10 cellular contexts compared by ENCODE assay signal in the genomic region with DNA sequence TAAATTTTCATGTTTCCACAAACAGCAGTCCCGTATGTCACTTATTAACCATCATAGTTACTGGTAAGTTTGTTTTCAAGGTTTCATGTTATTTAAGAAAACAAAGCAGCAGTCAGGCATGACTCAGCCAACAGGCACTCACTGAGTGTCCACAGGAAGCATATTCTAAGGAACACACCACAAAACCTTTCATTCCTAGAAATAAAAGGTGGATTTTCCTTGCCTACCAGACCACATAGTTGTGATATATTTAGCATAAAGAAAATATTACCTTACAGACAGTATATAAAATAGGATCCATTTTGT.
DNase-seq lines count a peak whose midpoint lies in the region; ATAC-seq and TF ChIP-seq lines count a peak whose summit lies in the region.
"Had no signal": no experiment of that assay in that cellular context is flagged by ENCODE, and none has a peak within 500 bp of the region (broad histone marks: within the 10 kb centered on the region; RNA-seq: fewer than 3 reads in every experiment).

No MANE protein-coding gene starts in this region.

- no peaks in the 10 kb centered on the region for H3K4me1 Mint-ChIP-seq in activated CD8-positive, alpha-beta T cell treated with anti-CD3 and anti-CD28 coated beads, Interleukin-2, amount 10 ng/mL, durations not matched to agents 7 days and 5 days (ENCODE audit: low read depth)

- H3K4me3 Mint-ChIP-seq in activated CD8-positive, alpha-beta T cell treated with anti-CD3 and anti-CD28 coated beads, Interleukin-2, amount 10 ng/mL, durations not matched to agents 7 days and 5 days: no peak overlapping the region
- H3K4me3 Mint-ChIP-seq: CD8-positive, alpha-beta T cell had no signal

- ATAC-seq in GM21576 (IDR thresholded peaks at IDR 0.05; ENCODE audit: unreplicated experiment): peak; percentile 60
- ATAC-seq in activated CD8-positive, alpha-beta T cell treated with anti-CD3 and anti-CD28 coated beads, Interleukin-2, amount 10 ng/mL, durations not matched to agents 7 days and 5 days: no peak
- ATAC-seq: CD8-positive, alpha-beta T cell had no signal

- H3K36me3 Mint-ChIP-seq in activated CD8-positive, alpha-beta T cell treated with anti-CD3 and anti-CD28 coated beads, Interleukin-2, amount 10 ng/mL, durations not matched to agents 7 days and 5 days (ENCODE audit: low read depth): no peaks in the 10 kb centered on the region
- H3K36me3 Mint-ChIP-seq: CD8-positive, alpha-beta T cell had no signal

- CTCF ChIA-PET in AG04449 (lab: Yijun Ruan, JAX) (no interaction called here), HEK293T (lab: Yijun Ruan, JAX) (no interaction called here)
- CTCF ChIA-PET in activated CD8-positive, alpha-beta T cell treated with anti-CD3 and anti-CD28 coated beads, Interleukin-2, amount 10 ng/mL, durations not matched to agents 7 days and 5 days (lab: Charles Lee): no interaction called here

- peak; percentile 19 for DNase-seq in AG04449 (ENCODE audit: low read depth, low spot score)
- DNase-seq in HuH-7.5 (ENCODE audit: low spot score): peak; percentile 33
- DNase-seq in fibroblast of gingiva (ENCODE audit: low read depth): peak; percentile 89
- DNase-seq in activated CD8-positive, alpha-beta T cell treated with anti-CD3 and anti-CD28 coated beads, Interleukin-2, amount 10 ng/mL, durations not matched to agents 7 days and 5 days: no peak
- DNase-seq in stimulated activated CD4-positive, alpha-beta T cell treated with anti-CD3 and anti-CD28 coated beads, Interleukin-4, amount 100 ng/mL, for 24 hours: no peak
- no peak for DNase-seq in RPMI8226
- no peak for DNase-seq in HEK293T (ENCODE audit: extremely low spot score)
- DNase-seq: CD8-positive, alpha-beta T cell; NCI-H524 had no signal

- H3K9me3 Mint-ChIP-seq in activated CD8-positive, alpha-beta T cell treated with anti-CD3 and anti-CD28 coated beads, Interleukin-2, amount 10 ng/mL, durations not matched to agents 7 days and 5 days (ENCODE audit: insufficient read depth): no peaks in the 10 kb centered on the region
- H3K9me3 Mint-ChIP-seq: CD8-positive, alpha-beta T cell had no signal

- H3K4me3 ChIP-seq in AG04449 (ENCODE audit: low read depth, low read length): no peak overlapping the region

- POLR2A ChIA-PET in AG04449 (lab: Yijun Ruan, JAX) (no interaction called here), HEK293T (lab: Yijun Ruan, JAX) (no interaction called here)
- POLR2A ChIA-PET in activated CD8-positive, alpha-beta T cell treated with anti-CD3 and anti-CD28 coated beads, Interleukin-2, amount 10 ng/mL, durations not matched to agents 7 days and 5 days (lab: Charles Lee): no interaction called here

- H3K27ac Mint-ChIP-seq in activated CD8-positive, alpha-beta T cell treated with anti-CD3 and anti-CD28 coated beads, Interleukin-2, amount 10 ng/mL, durations not matched to agents 7 days and 5 days: no peak overlapping the region
- H3K27ac Mint-ChIP-seq: CD8-positive, alpha-beta T cell had no signal

- no peak for TF ChIP-seq CTCF in AG04449 (IDR thresholded peaks at IDR 0.05; ENCODE audit: insufficient read depth, low read length, missing control alignments)

- H3K27me3 Mint-ChIP-seq in activated CD8-positive, alpha-beta T cell treated with anti-CD3 and anti-CD28 coated beads, Interleukin-2, amount 10 ng/mL, durations not matched to agents 7 days and 5 days (ENCODE audit: low read depth): no peaks in the 10 kb centered on the region

TF ChIP-seq in HEK293T, 16 proteins besides CTCF, POLR2A, EP300 and RAD21:
- TF ChIP-seq ELF4 (IDR thresholded peaks at IDR 0.05) (no peak), BHLHE40 (IDR thresholded peaks at IDR 0.05; ENCODE audit: borderline replicate concordance) (no peak), ARNT (IDR thresholded peaks at IDR 0.05) (no peak), FOXK2 (IDR thresholded peaks at IDR 0.05) (no peak), FOXM1 (IDR thresholded peaks at IDR 0.05; ENCODE audit: borderline replicate concordance) (no peak), TARDBP (IDR thresholded peaks at IDR 0.05) (no peak), FOXA1 (IDR thresholded peaks at IDR 0.05) (no peak), LEF1 (IDR thresholded peaks at IDR 0.05; ENCODE audit: borderline replicate concordance) (no peak), HDGF (IDR thresholded peaks at IDR 0.05; ENCODE audit: borderline replicate concordance) (no peak), SP1 (IDR thresholded peaks at IDR 0.05) (no peak), CTBP1 (IDR thresholded peaks at IDR 0.05; ENCODE audit: borderline replicate concordance) (no peak), SUZ12 (IDR thresholded peaks at IDR 0.05) (no peak), PKNOX1 (IDR thresholded peaks at IDR 0.05) (no peak), NFRKB (IDR thresholded peaks at IDR 0.05) (no peak), ZNF384 (IDR thresholded peaks at IDR 0.05) (no peak), L3MBTL2 (conservative IDR thresholded peaks at IDR 0.05) (no peak)

Comparison
In these comparisons a context has a peak if more than half of its experiments do, and no peak if none do; other contexts are left out.
1. DNase-seq: peak in AG04449 (single experiment), HuH-7.5 (single experiment) and fibroblast of gingiva (single experiment); none in activated CD8-positive, alpha-beta T cell treated with anti-CD3 and anti-CD28 coated beads, Interleukin-2, amount 10 ng/mL, durations not matched to agents 7 days and 5 days (single experiment), stimulated activated CD4-positive, alpha-beta T cell treated with anti-CD3 and anti-CD28 coated beads, Interleukin-4, amount 100 ng/mL, for 24 hours (single experiment), RPMI8226 (single experiment) and HEK293T (single experiment).